ENCODE assay signal across 8 cellular contexts in genomic region chrX:104343408-104344129, GRCh38.
A peak's percentile ranks its signal among the peaks of the same experiment; 100 is the strongest.
DNase-seq lines count a peak whose midpoint lies in the region; ATAC-seq and TF ChIP-seq lines count a peak whose summit lies in the region.

No MANE protein-coding gene starts in this region.

- no peak overlapping the region for H3K4me3 ChIP-seq in WI38 (ENCODE audit: low read depth, low read length)
- H3K4me3 ChIP-seq in fibroblast of mammary gland (ENCODE audit: control insufficient read depth, low read depth, low read length), result no peak overlapping the region

- peak; percentile 64 for ATAC-seq in HG02588 (IDR thresholded peaks at IDR 0.05; ENCODE audit: unreplicated experiment)

- TF ChIP-seq CTCF in GM10266 (IDR thresholded peaks at IDR 0.05; ENCODE audit: control insufficient read depth, insufficient read depth, low read depth, missing control alignments), result peak; percentile 15
- TF ChIP-seq CTCF in WI38 (IDR thresholded peaks at IDR 0.05; ENCODE audit: low read depth, low read length), result peak; percentile 32
- peak; percentile 73 for TF ChIP-seq CTCF in fibroblast of mammary gland (conservative IDR thresholded peaks at IDR 0.05; ENCODE audit: control insufficient read depth, insufficient read depth, low read depth, low read length)
- peak; percentile 52 for TF ChIP-seq CTCF in progenitor cell of endocrine pancreas (IDR thresholded peaks at IDR 0.05; ENCODE audit: unreplicated experiment)

- H3K36me3 Mint-ChIP-seq in progenitor cell of endocrine pancreas (ENCODE audit: insufficient read depth), result no peaks in the 10 kb centered on the region

- H3K4me3 Mint-ChIP-seq in progenitor cell of endocrine pancreas (ENCODE audit: low read depth), result no peak overlapping the region

- peaks cover 15% of the 10 kb centered on the region for H3K4me1 Mint-ChIP-seq in progenitor cell of endocrine pancreas (ENCODE audit: low read depth)

- peak; percentile 57 for DNase-seq in AG08395 (ENCODE audit: low spot score)
- DNase-seq in GM10266 (ENCODE audit: extremely low spot score), result peak; percentile 3
- DNase-seq in NCI-H2171 (lab: John Stamatoyannopoulos, UW), result peak; percentile 1
- peak; percentile 83 for DNase-seq in fibroblast of mammary gland (ENCODE audit: low read depth)
- peak; percentile 13 for DNase-seq in progenitor cell of endocrine pancreas (ENCODE audit: low spot score, unreplicated experiment)
- no peak for DNase-seq in effector CD8-positive, alpha-beta T cell (lab: John Stamatoyannopoulos, UW)

- H3K27me3 Mint-ChIP-seq in progenitor cell of endocrine pancreas, result peaks cover 21% of the 10 kb centered on the region

- H3K9me3 Mint-ChIP-seq in progenitor cell of endocrine pancreas (ENCODE audit: low read depth), result peaks cover 32% of the 10 kb centered on the region

- no peak overlapping the region for H3K27ac Mint-ChIP-seq in progenitor cell of endocrine pancreas

Comparison
In these comparisons a context has a peak if more than half of its experiments do, and no peak if none do; other contexts are left out.
1. CTCF ChIP-seq: peak in every context shown above with its lines; median percentile 73 in fibroblast of mammary gland; 52 in progenitor cell of endocrine pancreas; 32 in WI38; 15 in GM10266.